22 cellular contexts compared by ENCODE assay signal in genomic region chr12:111826316-111826715, GRCh38. TPM values are rescaled to one million over a fixed set of nuclear protein-coding genes. Genes with fewer than 3 reads are reported as not detected.
DNase-seq lines count a peak whose midpoint lies in the region; ATAC-seq and TF ChIP-seq lines count a peak whose summit lies in the region.
"Had no signal": no experiment of that assay in that cellular context is flagged by ENCODE, and none has a peak within 500 bp of the region (broad histone marks: within the 10 kb centered on the region; RNA-seq: fewer than 3 reads in every experiment).

No MANE protein-coding gene starts in this region.

- no peak overlapping the region for H3K4me3 ChIP-seq in SK-N-MC
- H3K4me3 ChIP-seq: GM23338, K562 had no signal

- DNase-seq in AG09319 (ENCODE audit: extremely low read depth, low read depth) (peak; percentile 27), SK-N-MC (ENCODE audit: low read depth, low spot score) (no peak), fibroblast of the conjunctiva (ENCODE audit: low read depth) (peak; percentile 33), sciatic nerve (ENCODE audit: low spot score) (no peak), NCI-H526 (lab: John Stamatoyannopoulos, UW) (no peak), DMS53 (lab: John Stamatoyannopoulos, UW) (no peak), NCI-H128 (lab: John Stamatoyannopoulos, UW; ENCODE audit: unreplicated experiment) (no peak)
- DNase-seq: BE2C, EL, GF-D8, HCEC 1CT, MM.1S, NCI-H1092, NCI-H1436 treated with DMSO at 0.1 percent for 48 hours, NCI-H1930, NCI-H226, NCI-H510A treated with DMSO at 0.1 percent for 48 hours, Right ventricle myocardium superior had no signal

- intact Hi-C loops in sciatic nerve (cut with DNase I), result no loop called here

- 0 out of 2 replicates have a peak, but pooled peaks cover 3% of the 10 kb centered on the region for H3K9me3 ChIP-seq in SK-N-MC (ENCODE audit: low read depth, low read length)
- H3K9me3 ChIP-seq: BE2C had no signal

- ATAC-seq in sciatic nerve (peak; percentile 13), GM21360 (IDR thresholded peaks at IDR 0.05; ENCODE audit: unreplicated experiment) (no peak)
- ATAC-seq: GM23338, K562 had no signal

- no peaks in the 10 kb centered on the region for H3K36me3 ChIP-seq in SK-N-MC (ENCODE audit: insufficient read depth, low read length)
- H3K36me3 ChIP-seq: BE2C had no signal

- peak overlapping the region; percentile 42 for H3K27ac ChIP-seq in SK-N-MC

- H3K9ac ChIP-seq in SK-N-MC (ENCODE audit: insufficient read length), result no peak overlapping the region

- no peak for TF ChIP-seq CTCF in AG09319 (IDR thresholded peaks at IDR 0.05; ENCODE audit: low read depth, low read length)

RNA-seq across cellular contexts. Expression of gene MAPKAPK5, which starts 15.7 kb away (rescaled TPM):
- total RNA-seq in sciatic nerve, result 50.5 TPM

RNA-seq across cellular contexts. Expression of gene ALDH2, which starts 59.6 kb away (rescaled TPM):
- total RNA-seq in sciatic nerve, result 75.3 TPM
- total RNA-seq: A172 had no signal

Comparison
In these comparisons a context has a peak if more than half of its experiments do, and no peak if none do; other contexts are left out.
1. DNase-seq: peak in AG09319 (single experiment) and fibroblast of the conjunctiva (single experiment); none in SK-N-MC (single experiment), sciatic nerve (single experiment), NCI-H526 (0 of 2), DMS53 (single experiment) and NCI-H128 (single experiment).